ENCODE assay signal across 8 cellular contexts in genomic region chr4:4289930-4290850, GRCh38. TPM values are rescaled to one million over a fixed set of nuclear protein-coding genes. Genes with fewer than 3 reads are reported as not detected.
DNase-seq lines count a peak whose midpoint lies in the region; ATAC-seq and TF ChIP-seq lines count a peak whose summit lies in the region.

A gene with protein sequence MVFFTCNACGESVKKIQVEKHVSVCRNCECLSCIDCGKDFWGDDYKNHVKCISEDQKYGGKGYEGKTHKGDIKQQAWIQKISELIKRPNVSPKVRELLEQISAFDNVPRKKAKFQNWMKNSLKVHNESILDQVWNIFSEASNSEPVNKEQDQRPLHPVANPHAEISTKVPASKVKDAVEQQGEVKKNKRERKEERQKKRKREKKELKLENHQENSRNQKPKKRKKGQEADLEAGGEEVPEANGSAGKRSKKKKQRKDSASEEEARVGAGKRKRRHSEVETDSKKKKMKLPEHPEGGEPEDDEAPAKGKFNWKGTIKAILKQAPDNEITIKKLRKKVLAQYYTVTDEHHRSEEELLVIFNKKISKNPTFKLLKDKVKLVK (minus strand): TSS chr4:4290154. CDS start chr4:4283742, 6,412 bp downstream.
A gene with protein sequence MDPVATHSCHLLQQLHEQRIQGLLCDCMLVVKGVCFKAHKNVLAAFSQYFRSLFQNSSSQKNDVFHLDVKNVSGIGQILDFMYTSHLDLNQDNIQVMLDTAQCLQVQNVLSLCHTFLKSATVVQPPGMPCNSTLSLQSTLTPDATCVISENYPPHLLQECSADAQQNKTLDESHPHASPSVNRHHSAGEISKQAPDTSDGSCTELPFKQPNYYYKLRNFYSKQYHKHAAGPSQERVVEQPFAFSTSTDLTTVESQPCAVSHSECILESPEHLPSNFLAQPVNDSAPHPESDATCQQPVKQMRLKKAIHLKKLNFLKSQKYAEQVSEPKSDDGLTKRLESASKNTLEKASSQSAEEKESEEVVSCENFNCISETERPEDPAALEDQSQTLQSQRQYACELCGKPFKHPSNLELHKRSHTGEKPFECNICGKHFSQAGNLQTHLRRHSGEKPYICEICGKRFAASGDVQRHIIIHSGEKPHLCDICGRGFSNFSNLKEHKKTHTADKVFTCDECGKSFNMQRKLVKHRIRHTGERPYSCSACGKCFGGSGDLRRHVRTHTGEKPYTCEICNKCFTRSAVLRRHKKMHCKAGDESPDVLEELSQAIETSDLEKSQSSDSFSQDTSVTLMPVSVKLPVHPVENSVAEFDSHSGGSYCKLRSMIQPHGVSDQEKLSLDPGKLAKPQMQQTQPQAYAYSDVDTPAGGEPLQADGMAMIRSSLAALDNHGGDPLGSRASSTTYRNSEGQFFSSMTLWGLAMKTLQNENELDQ (plus strand): TSS chr4:4290251. CDS start chr4:4299946, 9,695 bp downstream.

- intact Hi-C loops in left ventricle myocardium superior (cut with micrococcal nuclease): no loop called here

- H3K9me3 Mint-ChIP-seq in progenitor cell of endocrine pancreas (ENCODE audit: low read depth): peaks cover 5% of the 10 kb centered on the region

- peak within 1 kb of the TSS; percentile 95 for H3K4me3 Mint-ChIP-seq in progenitor cell of endocrine pancreas (ENCODE audit: low read depth)

- ATAC-seq in HG02759 (IDR thresholded peaks at IDR 0.05; ENCODE audit: unreplicated experiment) (peak; percentile 96), left ventricle myocardium superior (peak; percentile 98)

- DNase-seq in GM13976 (ENCODE audit: low spot score): peak; percentile 99
- DNase-seq in NCI-H1417 (lab: John Stamatoyannopoulos, UW): peak; percentile 92 to 96 (median 95)
- DNase-seq in T-helper 1 cell: peak; percentile 93 to 96 (median 95)
- peak; percentile 58 to 96 (median 86) for DNase-seq in amygdala (lab: John Stamatoyannopoulos, UW)
- DNase-seq in left ventricle myocardium superior: peak; percentile 96
- peak; percentile 98 for DNase-seq in progenitor cell of endocrine pancreas (ENCODE audit: low spot score, unreplicated experiment)
- peak; percentile 95 for DNase-seq in ureter (ENCODE audit: low spot score)

- peaks cover 4% of the 10 kb centered on the region for H3K36me3 Mint-ChIP-seq in progenitor cell of endocrine pancreas (ENCODE audit: insufficient read depth)

- TF ChIP-seq CTCF in GM13976 (IDR thresholded peaks at IDR 0.05; ENCODE audit: borderline replicate concordance, control extremely low read depth, extremely low read depth, insufficient read depth, missing control alignments) (no peak), progenitor cell of endocrine pancreas (IDR thresholded peaks at IDR 0.05; ENCODE audit: unreplicated experiment) (no peak)

- H3K4me1 Mint-ChIP-seq in progenitor cell of endocrine pancreas (ENCODE audit: low read depth): peaks cover 18% of the 10 kb centered on the region

- in situ Hi-C loops in GM13976 (cut with MboI; ENCODE audit: low sequenced_read_pairs, unreplicated experiment): no loop called here

- H3K27me3 Mint-ChIP-seq in progenitor cell of endocrine pancreas: no peaks in the 10 kb centered on the region

- H3K27ac Mint-ChIP-seq in progenitor cell of endocrine pancreas: peak within 1 kb of the TSS; percentile 95

RNA-seq across cellular contexts. Expression of the first gene that starts in this region (rescaled TPM):
- total RNA-seq in left ventricle myocardium superior (10.0 TPM), progenitor cell of endocrine pancreas (18.7 and 20.4 TPM in 2 replicates), ureter (14.6 TPM)

RNA-seq across cellular contexts. Expression of the second gene that starts in this region (rescaled TPM):
- 3.8 TPM for total RNA-seq in left ventricle myocardium superior
- total RNA-seq in progenitor cell of endocrine pancreas: 10.0 and 12.5 TPM in 2 replicates
- total RNA-seq in ureter: 11.9 TPM

Comparison
In these comparisons a context has a peak if more than half of its experiments do, and no peak if none do; other contexts are left out.
1. Peak in every context shown above with its lines: DNase-seq and ATAC-seq.